Comparison of ENCODE assay signal across 1 cellular context in genomic region chr19:16446108-16447014, GRCh38.
TF ChIP-seq lines count a peak whose summit lies in the region.

No MANE protein-coding gene starts in this region.

TF ChIP-seq in GM12878, 131 proteins besides CTCF, POLR2A, EP300 and RAD21 (continued from another document):
- no peak for TF ChIP-seq HSF1 (IDR thresholded peaks at IDR 0.05; ENCODE audit: low read depth, low read length)
- TF ChIP-seq MAX (IDR thresholded peaks at IDR 0.05; ENCODE audit: low read depth, low read length), result peak; percentile 89
- TF ChIP-seq MEF2A (IDR thresholded peaks at IDR 0.05; ENCODE audit: insufficient read depth, low read depth, low read length), result no peak
- no peak for TF ChIP-seq EZH2 (IDR thresholded peaks at IDR 0.05; ENCODE audit: borderline replicate concordance, control insufficient read depth, low read depth, low read length)
- TF ChIP-seq RUNX3 (IDR thresholded peaks at IDR 0.05; ENCODE audit: low read length), result peak; percentile 38
- no peak for TF ChIP-seq SIX5 (IDR thresholded peaks at IDR 0.05; ENCODE audit: low read depth, low read length, severe bottlenecking)
- no peak for TF ChIP-seq ZNF592 (IDR thresholded peaks at IDR 0.05)
- TF ChIP-seq CHD2 (IDR thresholded peaks at IDR 0.05; ENCODE audit: borderline replicate concordance, low read depth, low read length), result no peak
- TF ChIP-seq SP1 (IDR thresholded peaks at IDR 0.05; ENCODE audit: low read depth, low read length), result no peak
- TF ChIP-seq EED (IDR thresholded peaks at IDR 0.05; ENCODE audit: low read depth), result no peak; the same call in 1 of the 2 replicates
- no peak for TF ChIP-seq FOXK2 (IDR thresholded peaks at IDR 0.05)
- TF ChIP-seq NFXL1 (IDR thresholded peaks at IDR 0.05; ENCODE audit: borderline replicate concordance), result no peak
- TF ChIP-seq TCF12 (IDR thresholded peaks at IDR 0.05; ENCODE audit: low read depth, low read length), result 0 out of 2 replicates have a peak, but pooled peaks have one; percentile 52
TF ChIP-seq in GM12878: peak in this region for 29.
